ENCODE assay signal across 1 cellular context in the genomic region with DNA sequence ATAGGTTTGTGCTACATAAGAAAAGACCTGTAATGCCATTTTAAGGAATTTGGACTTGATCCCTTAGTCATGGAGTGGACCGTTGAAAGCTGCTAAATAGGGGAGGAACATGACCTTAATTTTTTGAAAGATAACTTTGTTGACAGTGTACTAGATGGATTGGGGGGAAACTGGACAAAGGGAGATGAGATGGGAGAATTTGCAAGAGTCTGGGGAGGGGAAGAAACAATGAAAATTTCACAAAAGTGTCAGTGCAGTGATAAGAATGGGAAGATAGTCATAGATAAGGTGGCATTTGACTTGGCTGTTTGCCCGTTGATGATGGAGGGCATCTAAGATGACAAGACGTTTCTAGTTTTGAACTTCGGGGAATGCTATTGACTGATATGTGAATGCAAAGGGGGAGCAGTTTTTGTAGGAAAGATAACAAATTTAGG.
A peak's percentile ranks its signal among the peaks of the same experiment; 100 is the strongest.
TF ChIP-seq lines count a peak whose summit lies in the region.

No MANE protein-coding gene starts in this region.

TF ChIP-seq in K562, 482 proteins besides CTCF, POLR2A, EP300 and RAD21 (continued from another document and continues in another):
- TF ChIP-seq, protein P1, sequence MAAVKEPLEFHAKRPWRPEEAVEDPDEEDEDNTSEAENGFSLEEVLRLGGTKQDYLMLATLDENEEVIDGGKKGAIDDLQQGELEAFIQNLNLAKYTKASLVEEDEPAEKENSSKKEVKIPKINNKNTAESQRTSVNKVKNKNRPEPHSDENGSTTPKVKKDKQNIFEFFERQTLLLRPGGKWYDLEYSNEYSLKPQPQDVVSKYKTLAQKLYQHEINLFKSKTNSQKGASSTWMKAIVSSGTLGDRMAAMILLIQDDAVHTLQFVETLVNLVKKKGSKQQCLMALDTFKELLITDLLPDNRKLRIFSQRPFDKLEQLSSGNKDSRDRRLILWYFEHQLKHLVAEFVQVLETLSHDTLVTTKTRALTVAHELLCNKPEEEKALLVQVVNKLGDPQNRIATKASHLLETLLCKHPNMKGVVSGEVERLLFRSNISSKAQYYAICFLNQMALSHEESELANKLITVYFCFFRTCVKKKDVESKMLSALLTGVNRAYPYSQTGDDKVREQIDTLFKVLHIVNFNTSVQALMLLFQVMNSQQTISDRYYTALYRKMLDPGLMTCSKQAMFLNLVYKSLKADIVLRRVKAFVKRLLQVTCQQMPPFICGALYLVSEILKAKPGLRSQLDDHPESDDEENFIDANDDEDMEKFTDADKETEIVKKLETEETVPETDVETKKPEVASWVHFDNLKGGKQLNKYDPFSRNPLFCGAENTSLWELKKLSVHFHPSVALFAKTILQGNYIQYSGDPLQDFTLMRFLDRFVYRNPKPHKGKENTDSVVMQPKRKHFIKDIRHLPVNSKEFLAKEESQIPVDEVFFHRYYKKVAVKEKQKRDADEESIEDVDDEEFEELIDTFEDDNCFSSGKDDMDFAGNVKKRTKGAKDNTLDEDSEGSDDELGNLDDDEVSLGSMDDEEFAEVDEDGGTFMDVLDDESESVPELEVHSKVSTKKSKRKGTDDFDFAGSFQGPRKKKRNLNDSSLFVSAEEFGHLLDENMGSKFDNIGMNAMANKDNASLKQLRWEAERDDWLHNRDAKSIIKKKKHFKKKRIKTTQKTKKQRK (IDR thresholded peaks at IDR 0.05; ENCODE audit: borderline replicate concordance, low read depth, low read length) = no peak
- TF ChIP-seq, protein P2, sequence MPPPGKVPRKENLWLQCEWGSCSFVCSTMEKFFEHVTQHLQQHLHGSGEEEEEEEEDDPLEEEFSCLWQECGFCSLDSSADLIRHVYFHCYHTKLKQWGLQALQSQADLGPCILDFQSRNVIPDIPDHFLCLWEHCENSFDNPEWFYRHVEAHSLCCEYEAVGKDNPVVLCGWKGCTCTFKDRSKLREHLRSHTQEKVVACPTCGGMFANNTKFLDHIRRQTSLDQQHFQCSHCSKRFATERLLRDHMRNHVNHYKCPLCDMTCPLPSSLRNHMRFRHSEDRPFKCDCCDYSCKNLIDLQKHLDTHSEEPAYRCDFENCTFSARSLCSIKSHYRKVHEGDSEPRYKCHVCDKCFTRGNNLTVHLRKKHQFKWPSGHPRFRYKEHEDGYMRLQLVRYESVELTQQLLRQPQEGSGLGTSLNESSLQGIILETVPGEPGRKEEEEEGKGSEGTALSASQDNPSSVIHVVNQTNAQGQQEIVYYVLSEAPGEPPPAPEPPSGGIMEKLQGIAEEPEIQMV (tag; conservative IDR thresholded peaks at IDR 0.05; ENCODE audit: low read depth) = no peak
- TF ChIP-seq POLR2AphosphoS5 (IDR thresholded peaks at IDR 0.05; ENCODE audit: control insufficient read depth, insufficient read depth, low read depth, low read length) (no peak), ZNF57 (CRISPR knock-in tag; IDR thresholded peaks at IDR 0.05) (no peak), SMARCA5 (IDR thresholded peaks at IDR 0.05) (0 out of 2 replicates have a peak, but pooled peaks have one; percentile 40), SRSF7 (optimal IDR thresholded peaks at IDR 0.05; ENCODE audit: low read depth, low read length) (no peak), ETV6 (IDR thresholded peaks at IDR 0.05; ENCODE audit: borderline replicate concordance in 1 of 2, low read depth in 2 of 2, low read length in 1 of 2) (no peak), ETV6 (CRISPR knock-in tag; IDR thresholded peaks at IDR 0.05; ENCODE audit: borderline replicate concordance) (no peak), GABPB2 (CRISPR knock-in tag; conservative IDR thresholded peaks at IDR 0.05) (no peak), ZNF174 (CRISPR knock-in tag; IDR thresholded peaks at IDR 0.05) (no peak), ESRRA (IDR thresholded peaks at IDR 0.05; ENCODE audit: borderline replicate concordance, low read depth) (no peak; the same call in 1 of the 2 replicates), ZNF232 (CRISPR knock-in tag; IDR thresholded peaks at IDR 0.05) (no peak), CCNT2 (IDR thresholded peaks at IDR 0.05; ENCODE audit: borderline replicate concordance, extremely low read depth, insufficient read length, low read depth, low read length) (no peak), GTF2A2 (tag; IDR thresholded peaks at IDR 0.05) (no peak), ERF (CRISPR knock-in tag; IDR thresholded peaks at IDR 0.05) (no peak), NONO (IDR thresholded peaks at IDR 0.05; ENCODE audit: low read depth in 2 of 2, low read length in 1 of 2) (no peak), CHD2 (IDR thresholded peaks at IDR 0.05; ENCODE audit: low read depth, low read length) (no peak), SUPT5H (IDR thresholded peaks at IDR 0.05) (no peak), ZFP1 (CRISPR knock-in tag; IDR thresholded peaks at IDR 0.05) (no peak), CTBP1 (IDR thresholded peaks at IDR 0.05; ENCODE audit: borderline replicate concordance) (peak; percentile 36; the same call in 1 of the 2 replicates), ZNF561 (CRISPR knock-in tag; conservative IDR thresholded peaks at IDR 0.05) (no peak), CREB1 (IDR thresholded peaks at IDR 0.05) (no peak), CREB1 (CRISPR knock-in tag; IDR thresholded peaks at IDR 0.05) (no peak), KLF13 (tag; IDR thresholded peaks at IDR 0.05; ENCODE audit: borderline replicate concordance, low read depth) (no peak), CHD1 (IDR thresholded peaks at IDR 0.05; ENCODE audit: low read length) (no peak), PCBP1 (IDR thresholded peaks at IDR 0.05; ENCODE audit: low read depth, low read length, poor library complexity, severe bottlenecking) (no peak), DMBX1 (CRISPR knock-in tag; IDR thresholded peaks at IDR 0.05; ENCODE audit: borderline replicate concordance) (no peak), FOSL1 (tag; conservative IDR thresholded peaks at IDR 0.05) (0 out of 2 replicates have a peak, but pooled peaks have one; percentile 33), NR4A1 (CRISPR knock-in tag; IDR thresholded peaks at IDR 0.05) (no peak), NR4A1 (tag; IDR thresholded peaks at IDR 0.05) (no peak), NR2C2 (CRISPR knock-in tag; IDR thresholded peaks at IDR 0.05) (no peak), NR2C2 (tag; IDR thresholded peaks at IDR 0.05) (0 out of 2 replicates have a peak, but pooled peaks have one; percentile 34), HDAC3 (IDR thresholded peaks at IDR 0.05; ENCODE audit: borderline replicate concordance, partially characterized antibody) (no peak), ARID1B (IDR thresholded peaks at IDR 0.05) (peak; percentile 85), NFRKB (IDR thresholded peaks at IDR 0.05; ENCODE audit: low read depth) (no peak), JUND (IDR thresholded peaks at IDR 0.05; ENCODE audit: borderline replicate concordance, low read depth, low read length) (no peak), JUND (tag; IDR thresholded peaks at IDR 0.05; ENCODE audit: borderline replicate concordance, low read depth, low read length) (0 out of 3 replicates have a peak, but pooled peaks have one; percentile 9), NR1H2 (CRISPR knock-in tag; IDR thresholded peaks at IDR 0.05) (no peak)
- TF ChIP-seq, protein P3, sequence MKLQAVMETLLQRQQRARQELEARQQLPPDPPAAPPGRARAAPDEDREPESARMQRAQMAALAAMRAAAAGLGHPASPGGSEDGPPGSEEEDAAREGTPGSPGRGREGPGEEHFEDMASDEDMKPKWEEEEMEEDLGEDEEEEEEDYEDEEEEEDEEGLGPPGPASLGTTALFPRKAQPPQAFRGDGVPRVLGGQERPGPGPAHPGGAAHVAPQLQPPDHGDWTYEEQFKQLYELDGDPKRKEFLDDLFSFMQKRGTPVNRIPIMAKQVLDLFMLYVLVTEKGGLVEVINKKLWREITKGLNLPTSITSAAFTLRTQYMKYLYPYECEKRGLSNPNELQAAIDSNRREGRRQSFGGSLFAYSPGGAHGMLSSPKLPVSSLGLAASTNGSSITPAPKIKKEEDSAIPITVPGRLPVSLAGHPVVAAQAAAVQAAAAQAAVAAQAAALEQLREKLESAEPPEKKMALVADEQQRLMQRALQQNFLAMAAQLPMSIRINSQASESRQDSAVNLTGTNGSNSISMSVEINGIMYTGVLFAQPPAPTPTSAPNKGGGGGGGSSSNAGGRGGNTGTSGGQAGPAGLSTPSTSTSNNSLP (IDR thresholded peaks at IDR 0.05; ENCODE audit: borderline replicate concordance, low read depth, low read length) = no peak
- TF ChIP-seq, protein P4, sequence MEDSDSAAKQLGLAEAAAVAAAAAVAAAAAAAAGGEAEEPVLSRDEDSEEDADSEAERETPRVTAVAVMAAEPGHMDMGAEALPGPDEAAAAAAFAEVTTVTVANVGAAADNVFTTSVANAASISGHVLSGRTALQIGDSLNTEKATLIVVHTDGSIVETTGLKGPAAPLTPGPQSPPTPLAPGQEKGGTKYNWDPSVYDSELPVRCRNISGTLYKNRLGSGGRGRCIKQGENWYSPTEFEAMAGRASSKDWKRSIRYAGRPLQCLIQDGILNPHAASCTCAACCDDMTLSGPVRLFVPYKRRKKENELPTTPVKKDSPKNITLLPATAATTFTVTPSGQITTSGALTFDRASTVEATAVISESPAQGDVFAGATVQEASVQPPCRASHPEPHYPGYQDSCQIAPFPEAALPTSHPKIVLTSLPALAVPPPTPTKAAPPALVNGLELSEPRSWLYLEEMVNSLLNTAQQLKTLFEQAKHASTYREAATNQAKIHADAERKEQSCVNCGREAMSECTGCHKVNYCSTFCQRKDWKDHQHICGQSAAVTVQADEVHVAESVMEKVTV (CRISPR knock-in tag; IDR thresholded peaks at IDR 0.05) = no peak
- TF ChIP-seq, protein P5, sequence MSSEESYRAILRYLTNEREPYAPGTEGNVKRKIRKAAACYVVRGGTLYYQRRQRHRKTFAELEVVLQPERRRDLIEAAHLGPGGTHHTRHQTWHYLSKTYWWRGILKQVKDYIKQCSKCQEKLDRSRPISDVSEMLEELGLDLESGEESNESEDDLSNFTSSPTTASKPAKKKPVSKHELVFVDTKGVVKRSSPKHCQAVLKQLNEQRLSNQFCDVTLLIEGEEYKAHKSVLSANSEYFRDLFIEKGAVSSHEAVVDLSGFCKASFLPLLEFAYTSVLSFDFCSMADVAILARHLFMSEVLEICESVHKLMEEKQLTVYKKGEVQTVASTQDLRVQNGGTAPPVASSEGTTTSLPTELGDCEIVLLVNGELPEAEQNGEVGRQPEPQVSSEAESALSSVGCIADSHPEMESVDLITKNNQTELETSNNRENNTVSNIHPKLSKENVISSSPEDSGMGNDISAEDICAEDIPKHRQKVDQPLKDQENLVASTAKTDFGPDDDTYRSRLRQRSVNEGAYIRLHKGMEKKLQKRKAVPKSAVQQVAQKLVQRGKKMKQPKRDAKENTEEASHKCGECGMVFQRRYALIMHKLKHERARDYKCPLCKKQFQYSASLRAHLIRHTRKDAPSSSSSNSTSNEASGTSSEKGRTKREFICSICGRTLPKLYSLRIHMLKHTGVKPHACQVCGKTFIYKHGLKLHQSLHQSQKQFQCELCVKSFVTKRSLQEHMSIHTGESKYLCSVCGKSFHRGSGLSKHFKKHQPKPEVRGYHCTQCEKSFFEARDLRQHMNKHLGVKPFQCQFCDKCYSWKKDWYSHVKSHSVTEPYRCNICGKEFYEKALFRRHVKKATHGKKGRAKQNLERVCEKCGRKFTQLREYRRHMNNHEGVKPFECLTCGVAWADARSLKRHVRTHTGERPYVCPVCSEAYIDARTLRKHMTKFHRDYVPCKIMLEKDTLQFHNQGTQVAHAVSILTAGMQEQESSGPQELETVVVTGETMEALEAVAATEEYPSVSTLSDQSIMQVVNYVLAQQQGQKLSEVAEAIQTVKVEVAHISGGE (CRISPR knock-in tag; IDR thresholded peaks at IDR 0.05) = no peak
- TF ChIP-seq, protein P6, sequence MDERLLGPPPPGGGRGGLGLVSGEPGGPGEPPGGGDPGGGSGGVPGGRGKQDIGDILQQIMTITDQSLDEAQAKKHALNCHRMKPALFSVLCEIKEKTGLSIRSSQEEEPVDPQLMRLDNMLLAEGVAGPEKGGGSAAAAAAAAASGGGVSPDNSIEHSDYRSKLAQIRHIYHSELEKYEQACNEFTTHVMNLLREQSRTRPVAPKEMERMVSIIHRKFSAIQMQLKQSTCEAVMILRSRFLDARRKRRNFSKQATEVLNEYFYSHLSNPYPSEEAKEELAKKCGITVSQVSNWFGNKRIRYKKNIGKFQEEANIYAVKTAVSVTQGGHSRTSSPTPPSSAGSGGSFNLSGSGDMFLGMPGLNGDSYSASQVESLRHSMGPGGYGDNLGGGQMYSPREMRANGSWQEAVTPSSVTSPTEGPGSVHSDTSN (CRISPR knock-in tag; IDR thresholded peaks at IDR 0.05; ENCODE audit: low read depth) = no peak
- TF ChIP-seq, protein P6 (tag; conservative IDR thresholded peaks at IDR 0.05; ENCODE audit: low read depth) = peak; percentile 71
- TF ChIP-seq, protein P7, sequence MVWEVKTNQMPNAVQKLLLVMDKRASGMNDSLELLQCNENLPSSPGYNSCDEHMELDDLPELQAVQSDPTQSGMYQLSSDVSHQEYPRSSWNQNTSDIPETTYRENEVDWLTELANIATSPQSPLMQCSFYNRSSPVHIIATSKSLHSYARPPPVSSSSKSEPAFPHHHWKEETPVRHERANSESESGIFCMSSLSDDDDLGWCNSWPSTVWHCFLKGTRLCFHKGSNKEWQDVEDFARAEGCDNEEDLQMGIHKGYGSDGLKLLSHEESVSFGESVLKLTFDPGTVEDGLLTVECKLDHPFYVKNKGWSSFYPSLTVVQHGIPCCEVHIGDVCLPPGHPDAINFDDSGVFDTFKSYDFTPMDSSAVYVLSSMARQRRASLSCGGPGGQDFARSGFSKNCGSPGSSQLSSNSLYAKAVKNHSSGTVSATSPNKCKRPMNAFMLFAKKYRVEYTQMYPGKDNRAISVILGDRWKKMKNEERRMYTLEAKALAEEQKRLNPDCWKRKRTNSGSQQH (CRISPR knock-in tag; IDR thresholded peaks at IDR 0.05) = no peak
- TF ChIP-seq, protein P8, sequence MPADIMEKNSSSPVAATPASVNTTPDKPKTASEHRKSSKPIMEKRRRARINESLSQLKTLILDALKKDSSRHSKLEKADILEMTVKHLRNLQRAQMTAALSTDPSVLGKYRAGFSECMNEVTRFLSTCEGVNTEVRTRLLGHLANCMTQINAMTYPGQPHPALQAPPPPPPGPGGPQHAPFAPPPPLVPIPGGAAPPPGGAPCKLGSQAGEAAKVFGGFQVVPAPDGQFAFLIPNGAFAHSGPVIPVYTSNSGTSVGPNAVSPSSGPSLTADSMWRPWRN (IDR thresholded peaks at IDR 0.05; ENCODE audit: low read depth) = no peak
- TF ChIP-seq, protein P9, sequence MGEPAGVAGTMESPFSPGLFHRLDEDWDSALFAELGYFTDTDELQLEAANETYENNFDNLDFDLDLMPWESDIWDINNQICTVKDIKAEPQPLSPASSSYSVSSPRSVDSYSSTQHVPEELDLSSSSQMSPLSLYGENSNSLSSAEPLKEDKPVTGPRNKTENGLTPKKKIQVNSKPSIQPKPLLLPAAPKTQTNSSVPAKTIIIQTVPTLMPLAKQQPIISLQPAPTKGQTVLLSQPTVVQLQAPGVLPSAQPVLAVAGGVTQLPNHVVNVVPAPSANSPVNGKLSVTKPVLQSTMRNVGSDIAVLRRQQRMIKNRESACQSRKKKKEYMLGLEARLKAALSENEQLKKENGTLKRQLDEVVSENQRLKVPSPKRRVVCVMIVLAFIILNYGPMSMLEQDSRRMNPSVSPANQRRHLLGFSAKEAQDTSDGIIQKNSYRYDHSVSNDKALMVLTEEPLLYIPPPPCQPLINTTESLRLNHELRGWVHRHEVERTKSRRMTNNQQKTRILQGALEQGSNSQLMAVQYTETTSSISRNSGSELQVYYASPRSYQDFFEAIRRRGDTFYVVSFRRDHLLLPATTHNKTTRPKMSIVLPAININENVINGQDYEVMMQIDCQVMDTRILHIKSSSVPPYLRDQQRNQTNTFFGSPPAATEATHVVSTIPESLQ (CRISPR knock-in tag; IDR thresholded peaks at IDR 0.05) = no peak
